ENCODE assay signal across 21 cellular contexts in genomic region chr14:24329073-24329663, GRCh38. TPM values are rescaled to one million over a fixed set of nuclear protein-coding genes. Genes with fewer than 3 reads are reported as not detected.
DNase-seq lines count a peak whose midpoint lies in the region; ATAC-seq and TF ChIP-seq lines count a peak whose summit lies in the region.
"Had no signal": no experiment of that assay in that cellular context is flagged by ENCODE, and none has a peak within 500 bp of the region (broad histone marks: within the 10 kb centered on the region; RNA-seq: fewer than 3 reads in every experiment).

No MANE protein-coding gene starts in this region.

- no peak overlapping the region for H3K4me3 ChIP-seq in Loucy (ENCODE audit: low read length, poor library complexity, severe bottlenecking)
- H3K4me3 ChIP-seq in osteoblast (ENCODE audit: insufficient read depth, low read length) = no peak overlapping the region
- H3K4me3 ChIP-seq: GM23338, neural progenitor cell, psoas muscle, testis had no signal

- no peak for ATAC-seq in CD4-positive, alpha-beta T cell (ENCODE audit: poor library complexity)
- no peak for ATAC-seq in activated CD8-positive, alpha-beta T cell treated with anti-CD3 and anti-CD28 coated beads, Interleukin-2, amount 10 ng/mL, durations not matched to agents 7 days and 5 days
- ATAC-seq in HG03097 (IDR thresholded peaks at IDR 0.05; ENCODE audit: low FRiP score, unreplicated experiment) (no peak), left cardiac atrium (no peak)
- ATAC-seq: GM23338, left ventricle myocardium superior had no signal

- intact Hi-C loops in CD4-positive, alpha-beta T cell (cut with DNase I, micrococcal nuclease) = no loop called here
- intact Hi-C loops in left cardiac atrium (cut with DNase I) = no loop called here

- 0 out of 2 replicates have a peak, but pooled peaks cover 3% of the 10 kb centered on the region for H3F3A ChIP-seq in Loucy (ENCODE audit: low read depth)

- H3K9me3 Mint-ChIP-seq in CD4-positive, alpha-beta T cell = no peaks in the 10 kb centered on the region
- no peaks in the 10 kb centered on the region for H3K9me3 Mint-ChIP-seq in activated CD8-positive, alpha-beta T cell treated with anti-CD3 and anti-CD28 coated beads, Interleukin-2, amount 10 ng/mL, durations not matched to agents 7 days and 5 days (ENCODE audit: insufficient read depth)
- H3K9me3 Mint-ChIP-seq: activated naive CD8-positive, alpha-beta T cell treated with anti-CD3 and anti-CD28 coated beads for 36 hours; GM23338; neural progenitor cell had no signal

- H3K27me3 ChIP-seq in CD4-positive, alpha-beta T cell (ENCODE audit: control insufficient read depth, insufficient read depth, low read length) = peaks cover 13% of the 10 kb centered on the region
- H3K27me3 ChIP-seq in Loucy (ENCODE audit: insufficient read depth, low read length, poor library complexity, severe bottlenecking) (no peaks in the 10 kb centered on the region), osteoblast (ENCODE audit: insufficient read depth, low read length) (no peaks in the 10 kb centered on the region)
- H3K27me3 ChIP-seq: testis had no signal

- no peak for TF ChIP-seq CTCF in CD4-positive, alpha-beta T cell (IDR thresholded peaks at IDR 0.05)
- no peak for TF ChIP-seq CTCF in Loucy (conservative IDR thresholded peaks at IDR 0.05; ENCODE audit: low read length)
- no peak for TF ChIP-seq CTCF in osteoblast (IDR thresholded peaks at IDR 0.05; ENCODE audit: extremely low read depth, low read depth, low read length)

- peaks cover 32% of the 10 kb centered on the region for H3K27me3 Mint-ChIP-seq in CD4-positive, alpha-beta T cell
- H3K27me3 Mint-ChIP-seq in activated CD8-positive, alpha-beta T cell treated with anti-CD3 and anti-CD28 coated beads, Interleukin-2, amount 10 ng/mL, durations not matched to agents 7 days and 5 days (ENCODE audit: low read depth) = peaks cover 14% of the 10 kb centered on the region

- H3K79me2 ChIP-seq in Loucy (ENCODE audit: insufficient read depth, low read length) (no peaks in the 10 kb centered on the region), osteoblast (ENCODE audit: insufficient read depth, low read length) (no peaks in the 10 kb centered on the region)

- no peak for DNase-seq in CD4-positive, alpha-beta T cell
- no peak for DNase-seq in activated CD8-positive, alpha-beta T cell treated with anti-CD3 and anti-CD28 coated beads, Interleukin-2, amount 10 ng/mL, durations not matched to agents 7 days and 5 days
- DNase-seq in osteoblast (ENCODE audit: insufficient read length, low spot score, missing footprints) (peak; percentile 66), left cardiac atrium (no peak)
- DNase-seq in stimulated activated CD4-positive, alpha-beta T cell treated with anti-CD3 and anti-CD28 coated beads, Interleukin-15, amount 100 ng/mL, for 24 hours = no peak
- DNase-seq: cerebellar nuclear complex, hippocampal formation, MM.1S, NCI-H187, NCI-H526 treated with DMSO at 0.1 percent for 48 hours, RPMI8226, T1000 had no signal

- no peaks in the 10 kb centered on the region for H3K36me3 Mint-ChIP-seq in CD4-positive, alpha-beta T cell (ENCODE audit: low read depth)
- no peaks in the 10 kb centered on the region for H3K36me3 Mint-ChIP-seq in activated CD8-positive, alpha-beta T cell treated with anti-CD3 and anti-CD28 coated beads, Interleukin-2, amount 10 ng/mL, durations not matched to agents 7 days and 5 days (ENCODE audit: low read depth)
- H3K36me3 Mint-ChIP-seq: activated naive CD8-positive, alpha-beta T cell treated with anti-CD3 and anti-CD28 coated beads for 36 hours; neural progenitor cell had no signal

- no peaks in the 10 kb centered on the region for H4K20me1 ChIP-seq in Loucy (ENCODE audit: insufficient read depth, low read length, poor library complexity, severe bottlenecking)
- no peaks in the 10 kb centered on the region for H4K20me1 ChIP-seq in osteoblast (ENCODE audit: insufficient read depth, low read length)

- H3K4me1 Mint-ChIP-seq in CD4-positive, alpha-beta T cell (ENCODE audit: low read depth) = peaks cover 48% of the 10 kb centered on the region
- H3K4me1 Mint-ChIP-seq in activated CD8-positive, alpha-beta T cell treated with anti-CD3 and anti-CD28 coated beads, Interleukin-2, amount 10 ng/mL, durations not matched to agents 7 days and 5 days (ENCODE audit: low read depth) = peaks cover 77% of the 10 kb centered on the region

- H3K4me2 ChIP-seq in Loucy (ENCODE audit: low read depth, low read length, poor library complexity, severe bottlenecking) (peak overlapping the region; percentile 37), osteoblast (ENCODE audit: insufficient read depth, low read length) (no peak overlapping the region)
- H3K4me2 ChIP-seq: GM23338, neural progenitor cell had no signal

- no peak overlapping the region for H3K4me3 Mint-ChIP-seq in CD4-positive, alpha-beta T cell
- H3K4me3 Mint-ChIP-seq in activated CD8-positive, alpha-beta T cell treated with anti-CD3 and anti-CD28 coated beads, Interleukin-2, amount 10 ng/mL, durations not matched to agents 7 days and 5 days = no peak overlapping the region
- H3K4me3 Mint-ChIP-seq: activated naive CD8-positive, alpha-beta T cell treated with anti-CD3 and anti-CD28 coated beads for 36 hours; GM23338; neural progenitor cell had no signal

- H3K4me1 ChIP-seq in Loucy (ENCODE audit: insufficient read depth, low read length, poor library complexity, severe bottlenecking) (peaks cover 52% of the 10 kb centered on the region), osteoblast (ENCODE audit: insufficient read depth, low read length) (peaks cover 11% of the 10 kb centered on the region)

- no peaks in the 10 kb centered on the region for H3K9me3 ChIP-seq in CD4-positive, alpha-beta T cell (ENCODE audit: control insufficient read depth, low read length)
- H3K9me3 ChIP-seq in Loucy (ENCODE audit: insufficient read depth, low read depth, low read length) (no peaks in the 10 kb centered on the region), osteoblast (ENCODE audit: low read depth, low read length) (no peaks in the 10 kb centered on the region)
- H3K9me3 ChIP-seq: psoas muscle, testis had no signal

- no peak overlapping the region for H3K9ac ChIP-seq in Loucy (ENCODE audit: low read depth, low read length, poor library complexity, severe bottlenecking)
- H3K9ac ChIP-seq: neural progenitor cell had no signal

- H2AFZ ChIP-seq in Loucy (ENCODE audit: low read length) (no peak overlapping the region), osteoblast (ENCODE audit: low read length) (no peak overlapping the region)
- H2AFZ ChIP-seq: GM23338, neural progenitor cell had no signal

- H3K27ac ChIP-seq in CD4-positive, alpha-beta T cell (ENCODE audit: low read depth, low read length) = no peak overlapping the region
- H3K27ac ChIP-seq in osteoblast (ENCODE audit: low read depth, low read length) = no peak overlapping the region
- H3K27ac ChIP-seq: neural progenitor cell, psoas muscle, testis had no signal

- CTCF ChIA-PET in CD4-positive, alpha-beta T cell (lab: Charles Lee) = interaction anchor here (0.9 to 4.8 kb wide), 5 partner anchors 17 to 108 kb away, joined by 3 to 36 read pairs (median 5); partner anchors contain the start of genes CIDEB, LTB4R, LTB4R2 and RABGGTA
- CTCF ChIA-PET in activated CD8-positive, alpha-beta T cell treated with anti-CD3 and anti-CD28 coated beads, Interleukin-2, amount 10 ng/mL, durations not matched to agents 7 days and 5 days (lab: Charles Lee) = interaction anchor here (0.7 to 9.0 kb wide), 7 partner anchors 8 to 108 kb away, joined by 3 to 142 read pairs (median 10); partner anchors contain the start of genes CIDEB, KHNYN, LTB4R and LTB4R2

- H3K9me2 ChIP-seq in Loucy (replicated peaks; ENCODE audit: low read depth, low read length) = no peaks in the 10 kb centered on the region

- POLR2A ChIA-PET in CD4-positive, alpha-beta T cell (lab: Charles Lee) = interaction anchor here (1.3 kb wide), 1 partner anchor 102 kb away, joined by 4 read pairs; no protein-coding TSS in a partner anchor
- POLR2A ChIA-PET in activated CD8-positive, alpha-beta T cell treated with anti-CD3 and anti-CD28 coated beads, Interleukin-2, amount 10 ng/mL, durations not matched to agents 7 days and 5 days (lab: Charles Lee) = interaction anchor here (0.6 to 13.7 kb wide), 5 partner anchors 15 to 364 kb away, joined by 3 to 185 read pairs (median 4); partner anchors contain the start of genes CBLN3, KHNYN and TINF2

- peak overlapping the region; percentile 2 for H3K27ac Mint-ChIP-seq in CD4-positive, alpha-beta T cell
- peak overlapping the region; percentile 71 for H3K27ac Mint-ChIP-seq in activated CD8-positive, alpha-beta T cell treated with anti-CD3 and anti-CD28 coated beads, Interleukin-2, amount 10 ng/mL, durations not matched to agents 7 days and 5 days
- H3K27ac Mint-ChIP-seq: activated naive CD8-positive, alpha-beta T cell treated with anti-CD3 and anti-CD28 coated beads for 36 hours; GM23338; neural progenitor cell had no signal

- no peaks in the 10 kb centered on the region for H3K36me3 ChIP-seq in Loucy (ENCODE audit: insufficient read depth, low read length)
- peaks cover 5% of the 10 kb centered on the region for H3K36me3 ChIP-seq in osteoblast (ENCODE audit: insufficient read depth, low read length)
- H3K36me3 ChIP-seq: neural progenitor cell had no signal

RNA-seq across cellular contexts. Expression of gene ADCY4, which starts 5.7 kb away (rescaled TPM):
- 1 to 10 TPM; 4.7 to 5.9 TPM for total RNA-seq in CD4-positive, alpha-beta T cell
- total RNA-seq in activated CD8-positive, alpha-beta T cell treated with anti-CD3 and anti-CD28 coated beads, Interleukin-2, amount 10 ng/mL, durations not matched to agents 7 days and 5 days = 1 to 10 TPM; 3.4 to 4.7 TPM
- total RNA-seq in osteoblast (17.7 and 18.8 TPM in 2 replicates), left cardiac atrium (10 to 100 TPM; 19.2 to 43.9 TPM)

RNA-seq across cellular contexts. Expression of gene RIPK3, which starts 10.6 kb away (rescaled TPM):
- 10 to 100 TPM; 18.1 to 18.9 TPM for total RNA-seq in CD4-positive, alpha-beta T cell
- 10 to 100 TPM; 26.9 to 28.6 TPM for total RNA-seq in activated CD8-positive, alpha-beta T cell treated with anti-CD3 and anti-CD28 coated beads, Interleukin-2, amount 10 ng/mL, durations not matched to agents 7 days and 5 days
- total RNA-seq in osteoblast = 9.1 and 11.9 TPM in 2 replicates
- total RNA-seq in left cardiac atrium = 1 to 10 TPM; 6.5 to 6.7 TPM
- total RNA-seq: Daoy had no signal

RNA-seq across cellular contexts. Expression of gene LTB4R, which starts 17.9 kb away (rescaled TPM):
- 10 to 100 TPM; 15.6 to 18.3 TPM for total RNA-seq in CD4-positive, alpha-beta T cell
- 10 to 100 TPM; 26.9 to 28.0 TPM for total RNA-seq in activated CD8-positive, alpha-beta T cell treated with anti-CD3 and anti-CD28 coated beads, Interleukin-2, amount 10 ng/mL, durations not matched to agents 7 days and 5 days
- total RNA-seq in osteoblast (1.2 and 1.8 TPM in 2 replicates), left cardiac atrium (1 to 10 TPM; 2.8 to 3.2 TPM)

RNA-seq across cellular contexts. Expression of gene LTB4R2, which starts 19.2 kb away (rescaled TPM):
- total RNA-seq in CD4-positive, alpha-beta T cell = 10 to 100 TPM; 16.4 to 18.2 TPM
- 10 to 100 TPM; 17.8 to 18.7 TPM for total RNA-seq in activated CD8-positive, alpha-beta T cell treated with anti-CD3 and anti-CD28 coated beads, Interleukin-2, amount 10 ng/mL, durations not matched to agents 7 days and 5 days
- total RNA-seq in osteoblast = 4.7 and 5.1 TPM in 2 replicates
- total RNA-seq in left cardiac atrium = 1 to 10 TPM; 1.6 to 2.8 TPM

RNA-seq across cellular contexts. Expression of gene CIDEB, which starts 21.4 kb away (rescaled TPM):
- total RNA-seq in CD4-positive, alpha-beta T cell = 1 to 10 TPM; 7.4 to 9.2 TPM
- total RNA-seq in activated CD8-positive, alpha-beta T cell treated with anti-CD3 and anti-CD28 coated beads, Interleukin-2, amount 10 ng/mL, durations not matched to agents 7 days and 5 days = 10 to 100 TPM; 47.2 to 48.2 TPM
- 0.36 and 0.59 TPM in 2 replicates for total RNA-seq in osteoblast
- 1 to 10 TPM; 6.4 to 6.9 TPM for total RNA-seq in left cardiac atrium
